Comparison of ENCODE assay signal across 1 cellular context in genomic region chr10:5476918-5477525, GRCh38.
TF ChIP-seq lines count a peak whose summit lies in the region.

No MANE protein-coding gene starts in this region.

TF ChIP-seq in GM23338, 12 proteins besides CTCF, POLR2A, EP300 and RAD21 (continued from another document):
- TF ChIP-seq ZNF462 (CRISPR knock-in tag; IDR thresholded peaks at IDR 0.05) (no peak), CREB1 (CRISPR knock-in tag; IDR thresholded peaks at IDR 0.05; ENCODE audit: low read depth) (no peak), ETS1 (IDR thresholded peaks at IDR 0.05) (no peak), POLR2AphosphoS5 (IDR thresholded peaks at IDR 0.05; ENCODE audit: low read depth) (no peak), JUNB (IDR thresholded peaks at IDR 0.05; ENCODE audit: unreplicated experiment) (no peak)
